Comparison of ENCODE assay signal across 28 cellular contexts in the genomic region with DNA sequence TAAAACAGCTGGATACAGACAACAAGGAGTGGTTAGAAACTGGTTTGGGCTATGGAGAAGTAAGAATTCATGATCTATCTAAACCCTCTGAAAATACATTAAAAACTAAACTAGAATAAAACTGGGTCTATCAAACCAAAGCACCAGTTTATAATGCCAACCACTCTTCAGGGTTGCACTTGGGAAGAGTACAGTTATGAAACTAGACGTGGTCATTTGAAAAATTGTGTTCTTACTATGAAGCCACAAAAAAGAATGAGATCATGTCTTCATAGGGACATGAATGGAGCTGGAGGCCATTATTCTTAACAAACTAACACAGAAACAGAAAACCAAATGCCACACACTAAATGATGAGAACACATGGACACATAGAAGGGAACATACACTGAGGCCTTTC.
"Had no signal": no experiment of that assay in that cellular context is flagged by ENCODE, and none has a peak within 500 bp of the region (broad histone marks: within the 10 kb centered on the region; RNA-seq: fewer than 3 reads in every experiment).

No MANE protein-coding gene starts in this region.

- H3K36me3 Mint-ChIP-seq: naive B cell; naive thymus-derived CD8-positive, alpha-beta T cell; natural killer cell treated with Interleukin-12 subunit alpha and Interleukin-12 subunit beta and Interleukin-15 and Interleukin-18, amount 100 ng/mL, for 72 hours; stimulated activated memory B cell treated with anti-CD40 and anti-IgM and Interleukin-4, amounts not matched to agents 10 μg/mL and 1 μg/mL and 100 μg/mL, for 72 hours; type B pancreatic cell had no signal

- H3K27ac Mint-ChIP-seq: natural killer cell treated with Interleukin-12 subunit alpha and Interleukin-12 subunit beta and Interleukin-15 and Interleukin-18, amount 100 ng/mL, for 72 hours; nephron progenitor cell; stimulated activated memory B cell treated with anti-CD40 and anti-IgM and Interleukin-4, amounts not matched to agents 10 μg/mL and 1 μg/mL and 100 μg/mL, for 72 hours; stimulated activated naive CD8-positive, alpha-beta T cell treated with anti-CD3 and anti-CD28 coated beads, Interleukin-15, Interleukin-2, amounts not matched to agents 100 ng/mL and 50 ng/mL, for 24 hours; type B pancreatic cell had no signal

- ATAC-seq: naive thymus-derived CD8-positive, alpha-beta T cell; natural killer cell treated with Interleukin-12 subunit alpha and Interleukin-12 subunit beta and Interleukin-15 and Interleukin-18, amount 100 ng/mL, for 72 hours; pancreas; psoas muscle; right cardiac atrium; right lobe of liver; stimulated activated memory B cell treated with anti-CD40 and anti-IgM and Interleukin-4, amounts not matched to agents 10 μg/mL and 1 μg/mL and 100 μg/mL, for 72 hours; upper lobe of right lung had no signal

- H3K9me3 Mint-ChIP-seq: naive thymus-derived CD8-positive, alpha-beta T cell; natural killer cell treated with Interleukin-12 subunit alpha and Interleukin-12 subunit beta and Interleukin-15 and Interleukin-18, amount 100 ng/mL, for 72 hours; stimulated activated naive CD8-positive, alpha-beta T cell treated with anti-CD3 and anti-CD28 coated beads, Interleukin-15, Interleukin-2, amounts not matched to agents 100 ng/mL and 50 ng/mL, for 24 hours had no signal

- H3K4me1 Mint-ChIP-seq: naive B cell; naive thymus-derived CD8-positive, alpha-beta T cell; nephron progenitor cell; neural crest cell; stimulated activated memory B cell treated with anti-CD40 and anti-IgM and Interleukin-4, amounts not matched to agents 10 μg/mL and 1 μg/mL and 100 μg/mL, for 72 hours had no signal

- H3K36me3 ChIP-seq: neutrophil, pancreas, right lobe of liver, sigmoid colon, suprapubic skin, tibial artery, transverse colon, upper lobe of right lung, uterus had no signal

- H3K27me3 Mint-ChIP-seq: stimulated activated memory B cell treated with anti-CD40 and anti-IgM and Interleukin-4, amounts not matched to agents 10 μg/mL and 1 μg/mL and 100 μg/mL, for 72 hours; type B pancreatic cell had no signal

- DNase-seq: naive B cell; naive thymus-derived CD8-positive, alpha-beta T cell; nephron progenitor cell; nucleus accumbens; pancreas; psoas muscle; right cardiac atrium; right lobe of liver; sigmoid colon; small intestine; stimulated activated CD4-positive, alpha-beta T cell treated with anti-CD3 and anti-CD28 coated beads, Interleukin-15, amount 100 ng/mL, for 24 hours; stimulated activated CD4-positive, alpha-beta T cell treated with anti-CD3 and anti-CD28 coated beads, Interleukin-2, amount 100 ng/mL, for 24 hours; stimulated activated CD4-positive, alpha-beta T cell treated with anti-CD3 and anti-CD28 coated beads, Interleukin-2, amount 100 ng/mL, for 48 hours; stimulated activated CD4-positive, alpha-beta T cell treated with anti-CD3 and anti-CD28 coated beads, Interleukin-4, amount 100 ng/mL, for 24 hours; stimulated activated naive CD4-positive, alpha-beta T cell; substantia nigra; testis; tibial artery; transverse colon; upper lobe of right lung; uterus had no signal

- H3K4me3 ChIP-seq: pancreas, psoas muscle, right lobe of liver, sigmoid colon, suprapubic skin, testis, tibial artery, transverse colon, upper lobe of right lung, uterus had no signal

- H3K27ac ChIP-seq: neutrophil, pancreas, psoas muscle, right lobe of liver, sigmoid colon, suprapubic skin, testis, tibial artery, transverse colon, upper lobe of right lung, uterus had no signal

- H3K4me1 ChIP-seq: pancreas, psoas muscle, sigmoid colon, suprapubic skin, testis, tibial artery, transverse colon, upper lobe of right lung, uterus had no signal

- FAIRE-seq: pancreas, small intestine had no signal

- H3K9me3 ChIP-seq: neutrophil, pancreas, right lobe of liver, sigmoid colon, suprapubic skin, testis, uterus had no signal

- H3K27me3 ChIP-seq: neutrophil, pancreas, right lobe of liver, sigmoid colon, suprapubic skin, testis, tibial artery, transverse colon, upper lobe of right lung, uterus had no signal

- H3K4me3 Mint-ChIP-seq: naive B cell; naive thymus-derived CD8-positive, alpha-beta T cell; natural killer cell treated with Interleukin-12 subunit alpha and Interleukin-12 subunit beta and Interleukin-15 and Interleukin-18, amount 100 ng/mL, for 72 hours; nephron progenitor cell; neural crest cell; stimulated activated memory B cell treated with anti-CD40 and anti-IgM and Interleukin-4, amounts not matched to agents 10 μg/mL and 1 μg/mL and 100 μg/mL, for 72 hours; stimulated activated naive CD8-positive, alpha-beta T cell treated with anti-CD3 and anti-CD28 coated beads, Interleukin-15, Interleukin-2, amounts not matched to agents 100 ng/mL and 50 ng/mL, for 24 hours; type B pancreatic cell had no signal
